13 cellular contexts compared by ENCODE assay signal in genomic region chr22:28923826-28924732, GRCh38. TPM values are rescaled to one million over a fixed set of nuclear protein-coding genes. Genes with fewer than 3 reads are reported as not detected.
A peak's percentile ranks its signal among the peaks of the same experiment; 100 is the strongest.
DNase-seq lines count a peak whose midpoint lies in the region; ATAC-seq and TF ChIP-seq lines count a peak whose summit lies in the region.
"Had no signal": no experiment of that assay in that cellular context is flagged by ENCODE, and none has a peak within 500 bp of the region (broad histone marks: within the 10 kb centered on the region; RNA-seq: fewer than 3 reads in every experiment).

No MANE protein-coding gene starts in this region.

- H3K4me3 ChIP-seq in left lung (no peak overlapping the region), thoracic aorta (peak overlapping the region; percentile 68)
- H3K4me3 ChIP-seq: GM23248 had no signal

- H3K27ac ChIP-seq in left lung (peak overlapping the region in 1 of 2 donors; percentile 29), thoracic aorta (peak overlapping the region; percentile 72 to 82)
- H3K27ac ChIP-seq: 22Rv1, GM23248 had no signal

- H3K9me3 ChIP-seq in left lung = no peaks in the 10 kb centered on the region
- no peaks in the 10 kb centered on the region for H3K9me3 ChIP-seq in thoracic aorta

- peaks cover 54% of the 10 kb centered on the region for H3K27me3 Mint-ChIP-seq in activated T-cell treated with anti-CD3 and anti-CD28 coated beads, Interleukin-2, amount 50 U/mL, for 72 hours (ENCODE audit: low read depth)

- H3K27ac Mint-ChIP-seq in activated T-cell treated with anti-CD3 and anti-CD28 coated beads, Interleukin-2, amount 50 U/mL, for 72 hours = no peak overlapping the region
- H3K27ac Mint-ChIP-seq: stimulated activated naive B cell treated with anti-CD40 and anti-IgM and Interleukin-4, amounts not matched to agents 10 μg/mL and 1 μg/mL and 100 μg/mL, for 72 hours had no signal

- H3K27me3 ChIP-seq in left lung (no peaks in the 10 kb centered on the region), thoracic aorta (replicated peaks; ENCODE audit: insufficient read depth) (no peaks in the 10 kb centered on the region)

- H3K36me3 ChIP-seq in left lung = no peaks in the 10 kb centered on the region
- no peaks in the 10 kb centered on the region for H3K36me3 ChIP-seq in thoracic aorta

- no peak for TF ChIP-seq CTCF in left lung (IDR thresholded peaks at IDR 0.05)
- TF ChIP-seq CTCF in thoracic aorta (IDR thresholded peaks at IDR 0.05) = no peak

- no peak for ATAC-seq in SK-N-SH treated with all-trans-retinoic acid at 6 μM for 48 hours
- ATAC-seq in left lung = peak; percentile 84
- ATAC-seq in thoracic aorta (ENCODE audit: insufficient number of reproducible peaks, low FRiP score, low read depth) = no peak
- ATAC-seq in activated T-cell treated with anti-CD3 and anti-CD28 coated beads, Interleukin-2, amount 50 U/mL, for 72 hours (replicated peaks in 1 of 2) = no peak
- ATAC-seq: stimulated activated naive B cell treated with anti-CD40 and anti-IgM and Interleukin-4, amounts not matched to agents 10 μg/mL and 1 μg/mL and 100 μg/mL, for 72 hours had no signal

- intact Hi-C loops in left lung (cut with DNase I) = loop anchor here in 1 of 2 donors (10.0 kb wide), 1 partner anchor 61 kb away; no protein-coding TSS in a partner anchor

- H3K4me1 ChIP-seq in left lung (peaks cover 9 to 23% of the 10 kb centered on the region in 2 donors), thoracic aorta (ENCODE audit: control insufficient read depth in 1 of 2, low read depth in 2 of 2) (peaks cover 28 to 78% of the 10 kb centered on the region in 2 donors)

- peak; percentile 57 to 86 (median 72) for DNase-seq in NCI-H1417 (lab: John Stamatoyannopoulos, UW)
- DNase-seq in NCI-H1417 treated with DMSO at 0.1 percent for 48 hours (lab: John Stamatoyannopoulos, UW) = no peak
- peak; percentile 78 to 82 for DNase-seq in left lung
- DNase-seq in thoracic aorta (ENCODE audit: low spot score) = no peak
- DNase-seq in activated T-cell treated with anti-CD3 and anti-CD28 coated beads, Interleukin-2, amount 50 U/mL, for 72 hours = no peak
- no peak for DNase-seq in KBM-7
- DNase-seq in stimulated activated CD4-positive, alpha-beta T cell treated with anti-CD3 and anti-CD28 coated beads, Interleukin-1b, Interleukin-23, amount 100 ng/mL, for 48 hours = no peak
- DNase-seq: activated CD4-positive, alpha-beta T cell treated with anti-CD3 and anti-CD28 coated beads, Interleukin-2, amount 50 U/mL, for 48 hours; GM23248; stimulated activated naive B cell treated with anti-CD40 and anti-IgM and Interleukin-4, amounts not matched to agents 10 μg/mL and 1 μg/mL and 100 μg/mL, for 72 hours had no signal

- H3K4me1 Mint-ChIP-seq in activated T-cell treated with anti-CD3 and anti-CD28 coated beads, Interleukin-2, amount 50 U/mL, for 72 hours (ENCODE audit: low read depth) = no peaks in the 10 kb centered on the region
- H3K4me1 Mint-ChIP-seq: central memory CD8-positive, alpha-beta T cell had no signal

- H3K9me3 Mint-ChIP-seq in activated T-cell treated with anti-CD3 and anti-CD28 coated beads, Interleukin-2, amount 50 U/mL, for 72 hours = no peaks in the 10 kb centered on the region
- H3K9me3 Mint-ChIP-seq: central memory CD8-positive, alpha-beta T cell; stimulated activated naive B cell treated with anti-CD40 and anti-IgM and Interleukin-4, amounts not matched to agents 10 μg/mL and 1 μg/mL and 100 μg/mL, for 72 hours had no signal

- no peaks in the 10 kb centered on the region for H3K36me3 Mint-ChIP-seq in activated T-cell treated with anti-CD3 and anti-CD28 coated beads, Interleukin-2, amount 50 U/mL, for 72 hours (ENCODE audit: insufficient read depth in 2 of 2)
- H3K36me3 Mint-ChIP-seq: stimulated activated naive B cell treated with anti-CD40 and anti-IgM and Interleukin-4, amounts not matched to agents 10 μg/mL and 1 μg/mL and 100 μg/mL, for 72 hours had no signal

- in situ Hi-C loops in KBM-7 (cut with MboI; ENCODE audit: low pct_unique_long_range_greater_than_20kb, low sequenced_read_pairs) = no loop called here

- H3K4me3 Mint-ChIP-seq in activated T-cell treated with anti-CD3 and anti-CD28 coated beads, Interleukin-2, amount 50 U/mL, for 72 hours = no peak overlapping the region
- H3K4me3 Mint-ChIP-seq: central memory CD8-positive, alpha-beta T cell; stimulated activated naive B cell treated with anti-CD40 and anti-IgM and Interleukin-4, amounts not matched to agents 10 μg/mL and 1 μg/mL and 100 μg/mL, for 72 hours had no signal

TF ChIP-seq in SK-N-SH treated with all-trans-retinoic acid at 6 μM for 48 hours, 23 proteins besides CTCF, POLR2A, EP300 and RAD21:
- 0 out of 2 replicates have a peak, but pooled peaks have one; percentile 42 for TF ChIP-seq TSHZ2 (CRISPR knock-in tag; IDR thresholded peaks at IDR 0.05)
- TF ChIP-seq ARNTL (CRISPR knock-in tag; IDR thresholded peaks at IDR 0.05; ENCODE audit: borderline replicate concordance, low read depth) = no peak

RNA-seq across cellular contexts. Expression of gene ZNRF3, which starts 40.7 kb away (rescaled TPM):
- 10 to 100 TPM in 1 of 2 donors, 1 to 10 TPM in 1; 8.8 to 13.1 TPM for total RNA-seq in left lung
- 10 to 100 TPM; 17.2 to 23.1 TPM for total RNA-seq in thoracic aorta
- under 1 TPM; 0.86 to 0.94 TPM for total RNA-seq in activated T-cell treated with anti-CD3 and anti-CD28 coated beads, Interleukin-2, amount 50 U/mL, for 72 hours

Comparison
In these comparisons a context has a peak if more than half of its experiments do, and no peak if none do; other contexts are left out.
1. DNase-seq: peak in NCI-H1417 (3 of 3) and left lung (2 of 2); none in NCI-H1417 treated with DMSO at 0.1 percent for 48 hours (single experiment), thoracic aorta (single experiment), activated T-cell treated with anti-CD3 and anti-CD28 coated beads, Interleukin-2, amount 50 U/mL, for 72 hours (0 of 2), KBM-7 (single experiment) and stimulated activated CD4-positive, alpha-beta T cell treated with anti-CD3 and anti-CD28 coated beads, Interleukin-1b, Interleukin-23, amount 100 ng/mL, for 48 hours (single experiment).
2. RNA of gene ZNRF3, which starts 40.7 kb away (total RNA-seq): 17.2 to 23.1 TPM in thoracic aorta and 8.8 to 13.1 TPM in left lung; 0.86 to 0.94 TPM in activated T-cell treated with anti-CD3 and anti-CD28 coated beads, Interleukin-2, amount 50 U/mL, for 72 hours; every median in the first group is over 4 times any median in the second.